ENCODE assay signal across 1 cellular context in the genomic region with DNA sequence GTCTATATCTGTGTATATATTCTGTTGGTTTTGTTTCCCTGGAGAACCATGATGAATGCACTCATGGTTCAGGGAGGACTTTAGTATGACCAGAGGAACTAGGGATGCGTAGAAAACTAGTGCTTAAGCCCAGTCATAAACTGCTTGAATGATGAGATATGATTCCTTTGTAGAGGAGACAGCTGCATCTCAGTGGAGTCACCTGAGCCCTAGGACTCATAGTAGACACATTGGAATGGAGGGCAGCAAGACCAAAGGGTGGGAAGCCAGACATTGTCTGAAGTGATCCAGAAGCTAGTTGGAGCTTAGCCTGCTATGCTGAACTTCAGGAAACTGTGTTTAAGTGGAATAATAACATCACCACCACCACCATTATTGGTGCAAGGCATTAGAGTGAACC.
TF ChIP-seq lines count a peak whose summit lies in the region.

No MANE protein-coding gene starts in this region.

TF ChIP-seq in IMR-90, 13 proteins besides CTCF, POLR2A, EP300 and RAD21:
- TF ChIP-seq BHLHE40 (IDR thresholded peaks at IDR 0.05; ENCODE audit: low read depth, low read length): no peak
